In genomic region chr11:28289444-28289843, GRCh38 we compare ENCODE assay signal across 17 cellular contexts.
"Had no signal": no experiment of that assay in that cellular context is flagged by ENCODE, and none has a peak within 500 bp of the region (broad histone marks: within the 10 kb centered on the region; RNA-seq: fewer than 3 reads in every experiment).

No MANE protein-coding gene starts in this region.

- DNase-seq: activated CD4-positive, alpha-beta memory T cell treated with anti-CD3 and anti-CD28 coated beads for 36 hours; activated CD4-positive, alpha-beta T cell treated with anti-CD3 and anti-CD28 coated beads for 4 hours; activated gamma-delta T cell treated with Interleukin-2 at 50 U/mL for 16 hours; activated T-cell treated with anti-CD3 and anti-CD28 coated beads for 4 hours; adrenal gland; cortex of kidney; effector CD4-positive, alpha-beta T cell; heart left ventricle; left cardiac atrium; lower lobe of right lung; nucleus accumbens; posterior cingulate gyrus; stimulated activated naive B cell treated with anti-CD40 and anti-IgM and Interleukin-4, amounts not matched to agents 10 μg/mL and 1 μg/mL and 100 μg/mL, for 72 hours; upper lobe of right lung had no signal

- H3K4me1 ChIP-seq: adrenal gland, heart left ventricle, lower lobe of right lung, upper lobe of right lung had no signal

- H3K36me3 ChIP-seq: adrenal gland had no signal

- H3K9me3 ChIP-seq: adrenal gland, lower lobe of right lung, upper lobe of right lung had no signal

- H3K27me3 ChIP-seq: adrenal gland, heart left ventricle, upper lobe of right lung had no signal

- ATAC-seq: activated naive CD4-positive, alpha-beta T cell treated with anti-CD3 and anti-CD28 coated beads, Interleukin-2, amount 50 U/mL, for 72 hours; heart left ventricle; left cardiac atrium; lower lobe of right lung; natural killer cell treated with Interleukin-12 subunit alpha and Interleukin-12 subunit beta and Interleukin-15 and Interleukin-18, amount 100 ng/mL, for 72 hours; stimulated activated naive B cell treated with anti-CD40 and anti-IgM and Interleukin-4, amounts not matched to agents 10 μg/mL and 1 μg/mL and 100 μg/mL, for 72 hours; upper lobe of right lung; WTC11 had no signal

- H3K4me3 ChIP-seq: adrenal gland, heart left ventricle, lower lobe of right lung, upper lobe of right lung had no signal

- H3K27ac ChIP-seq: adrenal gland, heart left ventricle, lower lobe of right lung, upper lobe of right lung had no signal
